In genomic region chr12:79982371-79983062, GRCh38 we compare ENCODE assay signal across 1 cellular context.
TF ChIP-seq lines count a peak whose summit lies in the region.

No MANE protein-coding gene starts in this region.

TF ChIP-seq in GM23338, 12 proteins besides CTCF, POLR2A, EP300 and RAD21:
- no peak for TF ChIP-seq NANOG (IDR thresholded peaks at IDR 0.05; ENCODE audit: borderline replicate concordance)
- TF ChIP-seq ZNF331 (CRISPR knock-in tag; IDR thresholded peaks at IDR 0.05; ENCODE audit: low read depth): no peak
- TF ChIP-seq ZNF114 (CRISPR knock-in tag; IDR thresholded peaks at IDR 0.05): no peak
- no peak for TF ChIP-seq REST (IDR thresholded peaks at IDR 0.05; ENCODE audit: unreplicated experiment)
- TF ChIP-seq STAT1 (IDR thresholded peaks at IDR 0.05; ENCODE audit: unreplicated experiment): no peak
- no peak for TF ChIP-seq POLR2AphosphoS5 (IDR thresholded peaks at IDR 0.05; ENCODE audit: low read depth)
- no peak for TF ChIP-seq CREB1 (CRISPR knock-in tag; IDR thresholded peaks at IDR 0.05; ENCODE audit: low read depth)
